In the genomic region with DNA sequence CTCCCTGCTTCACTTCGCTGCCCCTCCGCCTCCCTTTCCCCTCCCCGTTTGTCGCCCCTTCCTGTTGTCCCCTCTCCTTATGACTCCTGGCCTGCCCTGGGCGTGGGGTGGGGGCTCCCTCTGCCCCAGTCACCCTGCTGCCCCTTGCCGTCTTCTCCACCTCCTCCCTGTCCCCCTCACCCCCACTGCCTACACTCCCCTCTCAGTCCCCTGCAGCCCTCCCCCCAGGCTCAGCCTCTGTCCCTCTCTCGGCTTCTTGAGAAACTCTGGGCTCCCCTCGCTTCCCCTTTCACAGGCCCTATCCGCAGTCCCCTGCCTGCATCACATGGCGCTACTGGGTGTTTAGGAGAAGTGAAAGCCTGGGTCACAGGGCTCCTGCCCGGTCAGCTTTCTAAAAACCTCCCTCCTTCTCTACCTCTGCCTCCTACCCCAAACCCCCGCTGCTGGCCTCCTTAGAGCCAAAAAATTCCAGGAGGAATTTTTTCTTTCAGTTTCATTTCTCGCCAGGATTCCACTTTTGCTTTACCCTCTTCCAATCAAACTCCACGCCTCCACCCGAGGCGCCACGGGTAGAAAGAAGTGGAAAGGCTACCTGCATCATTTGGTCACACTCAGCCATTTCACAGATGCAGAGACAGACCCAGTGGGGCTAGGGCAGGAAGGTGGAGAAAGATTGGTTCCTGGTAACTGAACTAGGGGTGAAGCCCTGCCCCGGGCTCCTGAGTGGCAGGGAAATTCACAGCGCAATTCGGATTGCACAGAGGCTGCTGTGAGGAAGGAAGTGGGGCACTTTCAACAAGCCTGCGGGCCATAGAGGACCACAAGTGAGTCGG, we compare ENCODE assay signal across 8 cellular contexts. TPM values are rescaled to one million over a fixed set of nuclear protein-coding genes. Genes with fewer than 3 reads are reported as not detected.
DNase-seq lines count a peak whose midpoint lies in the region; ATAC-seq and TF ChIP-seq lines count a peak whose summit lies in the region.

Gene SLC15A3 (minus strand): TSS at position 268 of the 833 bp plus-strand sequence. CDS start 625 bp downstream, outside the sequence.

- POLR2A ChIA-PET in activated CD8-positive, alpha-beta T cell treated with anti-CD3 and anti-CD28 coated beads, Interleukin-2, amount 10 ng/mL, durations not matched to agents 7 days and 5 days (lab: Charles Lee) = interaction anchor here (0.6 kb wide), 2 partner anchors 19 to 22 kb away, joined by 4 read pairs; no protein-coding TSS in a partner anchor

- peak within 1 kb of the TSS; percentile 79 for H3K27ac Mint-ChIP-seq in activated CD8-positive, alpha-beta T cell treated with anti-CD3 and anti-CD28 coated beads, Interleukin-2, amount 10 ng/mL, durations not matched to agents 7 days and 5 days
- H3K27ac Mint-ChIP-seq in neural progenitor cell = peak within 1 kb of the TSS; percentile 44

- ATAC-seq in GM19468 (IDR thresholded peaks at IDR 0.05; ENCODE audit: extremely low read depth, unreplicated experiment) (peak; percentile 15), HG03565 (IDR thresholded peaks at IDR 0.05; ENCODE audit: unreplicated experiment) (peak; percentile 53), foreskin keratinocyte (peak; percentile 4)
- peak; percentile 78 for ATAC-seq in activated CD8-positive, alpha-beta T cell treated with anti-CD3 and anti-CD28 coated beads, Interleukin-2, amount 10 ng/mL, durations not matched to agents 7 days and 5 days

- TF ChIP-seq CTCF in DOHH2 (IDR thresholded peaks at IDR 0.05; ENCODE audit: low read depth, low read length, poor library complexity, severe bottlenecking) (no peak), foreskin keratinocyte (conservative IDR thresholded peaks at IDR 0.05) (no peak), neural progenitor cell (IDR thresholded peaks at IDR 0.05) (no peak)

- H3K27me3 Mint-ChIP-seq in activated CD8-positive, alpha-beta T cell treated with anti-CD3 and anti-CD28 coated beads, Interleukin-2, amount 10 ng/mL, durations not matched to agents 7 days and 5 days (ENCODE audit: low read depth) = peaks cover 24% of the 10 kb centered on the region
- H3K27me3 Mint-ChIP-seq in neural progenitor cell (ENCODE audit: insufficient read depth, low read depth) = peaks cover 35% of the 10 kb centered on the region

- H3K79me2 ChIP-seq in DOHH2 (ENCODE audit: control insufficient read depth, low read length) = peaks cover 46% of the 10 kb centered on the region
- no peaks in the 10 kb centered on the region for H3K79me2 ChIP-seq in neural progenitor cell (ENCODE audit: low read depth)

- H3K27me3 ChIP-seq in DOHH2 (ENCODE audit: control insufficient read depth, low read length) (no peaks in the 10 kb centered on the region), foreskin keratinocyte (peaks cover 13% of the 10 kb centered on the region), neural progenitor cell (peaks cover 46% of the 10 kb centered on the region)

- H3K9me3 Mint-ChIP-seq in activated CD8-positive, alpha-beta T cell treated with anti-CD3 and anti-CD28 coated beads, Interleukin-2, amount 10 ng/mL, durations not matched to agents 7 days and 5 days (ENCODE audit: insufficient read depth) = no peaks in the 10 kb centered on the region
- H3K9me3 Mint-ChIP-seq in neural progenitor cell = no peaks in the 10 kb centered on the region

- CTCF ChIA-PET in activated CD8-positive, alpha-beta T cell treated with anti-CD3 and anti-CD28 coated beads, Interleukin-2, amount 10 ng/mL, durations not matched to agents 7 days and 5 days (lab: Charles Lee) = interaction anchor here (1.1 kb wide), 2 partner anchors 13 to 235 kb away, joined by 3 to 6 read pairs; no protein-coding TSS in a partner anchor

- H3K4me2 ChIP-seq in DOHH2 (ENCODE audit: low read length) = peak within 1 kb of the TSS; percentile 99
- H3K4me2 ChIP-seq in neural progenitor cell = peak within 1 kb of the TSS; percentile 72

- H3K9me3 ChIP-seq in DOHH2 (ENCODE audit: control insufficient read depth, insufficient read depth, low read length) (no peaks in the 10 kb centered on the region), neural progenitor cell (ENCODE audit: low read depth) (no peaks in the 10 kb centered on the region)

- H3K4me1 Mint-ChIP-seq in activated CD8-positive, alpha-beta T cell treated with anti-CD3 and anti-CD28 coated beads, Interleukin-2, amount 10 ng/mL, durations not matched to agents 7 days and 5 days (ENCODE audit: low read depth) = peaks cover 23% of the 10 kb centered on the region
- peaks cover 33% of the 10 kb centered on the region for H3K4me1 Mint-ChIP-seq in neural progenitor cell

- H3K9me2 ChIP-seq in DOHH2 (replicated peaks; ENCODE audit: control insufficient read depth, low read length) = no peaks in the 10 kb centered on the region

- peak within 1 kb of the TSS; percentile 90 for H2AFZ ChIP-seq in neural progenitor cell (replicated peaks)

- H3K27ac ChIP-seq in DOHH2 (ENCODE audit: low read depth, low read length) (peak within 1 kb of the TSS; percentile 91), foreskin keratinocyte (no peak within 1 kb of the TSS), neural progenitor cell (no peak within 1 kb of the TSS)

- peak within 1 kb of the TSS; percentile 76 for H3K4me3 Mint-ChIP-seq in activated CD8-positive, alpha-beta T cell treated with anti-CD3 and anti-CD28 coated beads, Interleukin-2, amount 10 ng/mL, durations not matched to agents 7 days and 5 days
- peak within 1 kb of the TSS; percentile 55 for H3K4me3 Mint-ChIP-seq in neural progenitor cell

- H4K20me1 ChIP-seq in DOHH2 (ENCODE audit: control insufficient read depth, insufficient read depth, low read depth, low read length) (no peaks in the 10 kb centered on the region), neural progenitor cell (ENCODE audit: low read depth) (no peaks in the 10 kb centered on the region)

- H3F3A ChIP-seq in DOHH2 (ENCODE audit: control insufficient read depth, insufficient read depth) (peaks cover 6% of the 10 kb centered on the region; the same call in 1 of the 2 replicates), neural progenitor cell (ENCODE audit: low read depth) (peaks cover 16% of the 10 kb centered on the region)

- H3K9ac ChIP-seq in neural progenitor cell = no peak within 1 kb of the TSS

- H3K36me3 ChIP-seq in DOHH2 (ENCODE audit: control insufficient read depth, low read length) = peaks cover 21% of the 10 kb centered on the region
- H3K36me3 ChIP-seq in neural progenitor cell = no peaks in the 10 kb centered on the region

- H3K4me1 ChIP-seq in DOHH2 (ENCODE audit: control insufficient read depth, low read length) = peaks cover 59% of the 10 kb centered on the region
- H3K4me1 ChIP-seq in foreskin keratinocyte = no peaks in the 10 kb centered on the region
- H3K4me1 ChIP-seq in neural progenitor cell = peaks cover 22% of the 10 kb centered on the region

- H3K4me3 ChIP-seq in DOHH2 (ENCODE audit: low read length) (peak within 1 kb of the TSS; percentile 97), neural progenitor cell (peak within 1 kb of the TSS; percentile 33)

- H3K36me3 Mint-ChIP-seq in activated CD8-positive, alpha-beta T cell treated with anti-CD3 and anti-CD28 coated beads, Interleukin-2, amount 10 ng/mL, durations not matched to agents 7 days and 5 days (ENCODE audit: low read depth) = no peaks in the 10 kb centered on the region
- no peaks in the 10 kb centered on the region for H3K36me3 Mint-ChIP-seq in neural progenitor cell

- peak; percentile 63 for DNase-seq in activated CD8-positive, alpha-beta T cell treated with anti-CD3 and anti-CD28 coated beads, Interleukin-2, amount 10 ng/mL, durations not matched to agents 7 days and 5 days
- DNase-seq in foreskin keratinocyte = no peak
- DNase-seq in neural progenitor cell (ENCODE audit: low spot score) = peak; percentile 49
- no peak for DNase-seq in cerebellum (ENCODE audit: low spot score)
- no peak for DNase-seq in central memory CD4-positive, alpha-beta T cell

RNA-seq across cellular contexts. Expression of gene SLC15A3, which starts in this region (rescaled TPM):
- total RNA-seq in activated CD8-positive, alpha-beta T cell treated with anti-CD3 and anti-CD28 coated beads, Interleukin-2, amount 10 ng/mL, durations not matched to agents 7 days and 5 days = 1 to 10 TPM; 2.0 to 2.2 TPM
- total RNA-seq in foreskin keratinocyte (2.6 and 7.5 TPM in 2 replicates), neural progenitor cell (ENCODE audit: low replicate concordance) (1.4 and 3.3 TPM in 2 replicates), cerebellum (3.3 TPM)
- 2.4 and 10.3 TPM in 2 replicates for polyA plus RNA-seq in foreskin keratinocyte

Comparison
In these comparisons a context has a peak if more than half of its experiments do, and no peak if none do; other contexts are left out.
1. ATAC-seq: peak in every context shown above with its lines; median percentile 78 in activated CD8-positive, alpha-beta T cell treated with anti-CD3 and anti-CD28 coated beads, Interleukin-2, amount 10 ng/mL, durations not matched to agents 7 days and 5 days; 53 in HG03565; 15 in GM19468; 4 in foreskin keratinocyte.
2. DNase-seq: peak in activated CD8-positive, alpha-beta T cell treated with anti-CD3 and anti-CD28 coated beads, Interleukin-2, amount 10 ng/mL, durations not matched to agents 7 days and 5 days (single experiment) and neural progenitor cell (single experiment); none in foreskin keratinocyte (0 of 2), cerebellum (single experiment) and central memory CD4-positive, alpha-beta T cell (single experiment).